ENCODE assay signal across 3 cellular contexts in the genomic region with DNA sequence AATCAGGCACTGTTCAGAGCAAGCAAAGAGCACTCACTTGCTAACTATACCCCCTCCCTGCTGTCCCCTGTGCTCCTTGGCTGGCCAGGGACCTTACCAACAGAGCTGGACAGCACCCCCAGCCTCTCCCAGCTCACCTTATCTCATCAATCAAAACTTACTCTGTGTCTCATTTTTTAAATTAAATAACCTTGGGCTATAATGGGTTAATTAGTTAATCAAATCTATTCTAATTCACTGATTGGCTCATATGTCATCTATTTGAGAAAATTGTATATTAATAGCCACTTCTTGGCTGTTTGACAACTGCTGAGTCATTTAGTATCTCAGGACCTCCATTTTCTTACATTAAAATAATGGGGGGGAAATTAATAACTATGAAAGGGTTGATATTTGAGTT.
A peak's percentile ranks its signal among the peaks of the same experiment; 100 is the strongest.
TF ChIP-seq lines count a peak whose summit lies in the region.

No MANE protein-coding gene starts in this region.

TF ChIP-seq in GM23338, 12 proteins besides CTCF, POLR2A, EP300 and RAD21 (continues in another document):
- TF ChIP-seq STAT1 (IDR thresholded peaks at IDR 0.05; ENCODE audit: unreplicated experiment) = no peak
- no peak for TF ChIP-seq POLR2AphosphoS5 (IDR thresholded peaks at IDR 0.05; ENCODE audit: low read depth)
- no peak for TF ChIP-seq NANOG (IDR thresholded peaks at IDR 0.05; ENCODE audit: borderline replicate concordance)
- TF ChIP-seq, protein P1, sequence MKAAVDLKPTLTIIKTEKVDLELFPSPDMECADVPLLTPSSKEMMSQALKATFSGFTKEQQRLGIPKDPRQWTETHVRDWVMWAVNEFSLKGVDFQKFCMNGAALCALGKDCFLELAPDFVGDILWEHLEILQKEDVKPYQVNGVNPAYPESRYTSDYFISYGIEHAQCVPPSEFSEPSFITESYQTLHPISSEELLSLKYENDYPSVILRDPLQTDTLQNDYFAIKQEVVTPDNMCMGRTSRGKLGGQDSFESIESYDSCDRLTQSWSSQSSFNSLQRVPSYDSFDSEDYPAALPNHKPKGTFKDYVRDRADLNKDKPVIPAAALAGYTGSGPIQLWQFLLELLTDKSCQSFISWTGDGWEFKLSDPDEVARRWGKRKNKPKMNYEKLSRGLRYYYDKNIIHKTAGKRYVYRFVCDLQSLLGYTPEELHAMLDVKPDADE (IDR thresholded peaks at IDR 0.05) = no peak
- TF ChIP-seq ZNF114 (CRISPR knock-in tag; IDR thresholded peaks at IDR 0.05) = no peak
- no peak for TF ChIP-seq ZNF331 (CRISPR knock-in tag; IDR thresholded peaks at IDR 0.05; ENCODE audit: low read depth)
- TF ChIP-seq EZH2 (IDR thresholded peaks at IDR 0.05; ENCODE audit: low read depth, unreplicated experiment) = no peak
- TF ChIP-seq CREB1 (CRISPR knock-in tag; IDR thresholded peaks at IDR 0.05; ENCODE audit: low read depth) = no peak

TF ChIP-seq in SK-N-SH treated with all-trans-retinoic acid at 6 μM for 48 hours, 23 proteins besides CTCF, POLR2A, EP300 and RAD21:
- TF ChIP-seq CSDC2 (CRISPR knock-in tag; IDR thresholded peaks at IDR 0.05) (no peak), TCF4 (CRISPR knock-in tag; IDR thresholded peaks at IDR 0.05; ENCODE audit: borderline replicate concordance) (peak; percentile 56), OSR1 (CRISPR knock-in tag; IDR thresholded peaks at IDR 0.05) (no peak), ISL1 (CRISPR knock-in tag; IDR thresholded peaks at IDR 0.05) (peak; percentile 85), TOX (CRISPR knock-in tag; IDR thresholded peaks at IDR 0.05; ENCODE audit: borderline replicate concordance) (no peak), BACH2 (CRISPR knock-in tag; IDR thresholded peaks at IDR 0.05; ENCODE audit: borderline replicate concordance) (peak; percentile 53; the same call in 1 of the 2 replicates), ZFP3 (CRISPR knock-in tag; IDR thresholded peaks at IDR 0.05) (peak; percentile 55; the same call in 1 of the 2 replicates)
- TF ChIP-seq, protein P2, sequence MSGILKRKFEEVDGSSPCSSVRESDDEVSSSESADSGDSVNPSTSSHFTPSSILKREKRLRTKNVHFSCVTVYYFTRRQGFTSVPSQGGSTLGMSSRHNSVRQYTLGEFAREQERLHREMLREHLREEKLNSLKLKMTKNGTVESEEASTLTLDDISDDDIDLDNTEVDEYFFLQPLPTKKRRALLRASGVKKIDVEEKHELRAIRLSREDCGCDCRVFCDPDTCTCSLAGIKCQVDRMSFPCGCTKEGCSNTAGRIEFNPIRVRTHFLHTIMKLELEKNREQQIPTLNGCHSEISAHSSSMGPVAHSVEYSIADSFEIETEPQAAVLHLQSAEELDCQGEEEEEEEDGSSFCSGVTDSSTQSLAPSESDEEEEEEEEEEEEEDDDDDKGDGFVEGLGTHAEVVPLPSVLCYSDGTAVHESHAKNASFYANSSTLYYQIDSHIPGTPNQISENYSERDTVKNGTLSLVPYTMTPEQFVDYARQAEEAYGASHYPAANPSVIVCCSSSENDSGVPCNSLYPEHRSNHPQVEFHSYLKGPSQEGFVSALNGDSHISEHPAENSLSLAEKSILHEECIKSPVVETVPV (CRISPR knock-in tag; IDR thresholded peaks at IDR 0.05) = peak; percentile 63; the same call in 1 of the 2 replicates
- TF ChIP-seq, protein P3, sequence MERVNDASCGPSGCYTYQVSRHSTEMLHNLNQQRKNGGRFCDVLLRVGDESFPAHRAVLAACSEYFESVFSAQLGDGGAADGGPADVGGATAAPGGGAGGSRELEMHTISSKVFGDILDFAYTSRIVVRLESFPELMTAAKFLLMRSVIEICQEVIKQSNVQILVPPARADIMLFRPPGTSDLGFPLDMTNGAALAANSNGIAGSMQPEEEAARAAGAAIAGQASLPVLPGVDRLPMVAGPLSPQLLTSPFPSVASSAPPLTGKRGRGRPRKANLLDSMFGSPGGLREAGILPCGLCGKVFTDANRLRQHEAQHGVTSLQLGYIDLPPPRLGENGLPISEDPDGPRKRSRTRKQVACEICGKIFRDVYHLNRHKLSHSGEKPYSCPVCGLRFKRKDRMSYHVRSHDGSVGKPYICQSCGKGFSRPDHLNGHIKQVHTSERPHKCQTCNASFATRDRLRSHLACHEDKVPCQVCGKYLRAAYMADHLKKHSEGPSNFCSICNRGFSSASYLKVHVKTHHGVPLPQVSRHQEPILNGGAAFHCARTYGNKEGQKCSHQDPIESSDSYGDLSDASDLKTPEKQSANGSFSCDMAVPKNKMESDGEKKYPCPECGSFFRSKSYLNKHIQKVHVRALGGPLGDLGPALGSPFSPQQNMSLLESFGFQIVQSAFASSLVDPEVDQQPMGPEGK (CRISPR knock-in tag; IDR thresholded peaks at IDR 0.05; ENCODE audit: borderline replicate concordance) = peak; percentile 64; the same call in 1 of the 2 replicates
- TF ChIP-seq, protein P4, sequence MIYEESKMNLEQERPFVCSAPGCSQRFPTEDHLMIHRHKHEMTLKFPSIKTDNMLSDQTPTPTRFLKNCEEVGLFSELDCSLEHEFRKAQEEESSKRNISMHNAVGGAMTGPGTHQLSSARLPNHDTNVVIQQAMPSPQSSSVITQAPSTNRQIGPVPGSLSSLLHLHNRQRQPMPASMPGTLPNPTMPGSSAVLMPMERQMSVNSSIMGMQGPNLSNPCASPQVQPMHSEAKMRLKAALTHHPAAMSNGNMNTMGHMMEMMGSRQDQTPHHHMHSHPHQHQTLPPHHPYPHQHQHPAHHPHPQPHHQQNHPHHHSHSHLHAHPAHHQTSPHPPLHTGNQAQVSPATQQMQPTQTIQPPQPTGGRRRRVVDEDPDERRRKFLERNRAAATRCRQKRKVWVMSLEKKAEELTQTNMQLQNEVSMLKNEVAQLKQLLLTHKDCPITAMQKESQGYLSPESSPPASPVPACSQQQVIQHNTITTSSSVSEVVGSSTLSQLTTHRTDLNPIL (CRISPR knock-in tag; IDR thresholded peaks at IDR 0.05; ENCODE audit: low read depth) = 0 out of 2 replicates have a peak, but pooled peaks have one; percentile 37
TF ChIP-seq in SK-N-SH treated with all-trans-retinoic acid at 6 μM for 48 hours: peak in this region for 7.

TF ChIP-seq in HepG2, 621 proteins besides CTCF, POLR2A, EP300 and RAD21:
- TF ChIP-seq ZNF329 (CRISPR knock-in tag; IDR thresholded peaks at IDR 0.05; ENCODE audit: low read depth) = no peak
- TF ChIP-seq ZNF33A (CRISPR knock-in tag; IDR thresholded peaks at IDR 0.05; ENCODE audit: borderline replicate concordance) = no peak
- no peak for TF ChIP-seq RFX5 (IDR thresholded peaks at IDR 0.05; ENCODE audit: low read depth, low read length)
- TF ChIP-seq ZBTB7B (CRISPR knock-in tag; IDR thresholded peaks at IDR 0.05) = no peak
- no peak for TF ChIP-seq BCL6 (CRISPR knock-in tag; IDR thresholded peaks at IDR 0.05)
- TF ChIP-seq, protein P5, sequence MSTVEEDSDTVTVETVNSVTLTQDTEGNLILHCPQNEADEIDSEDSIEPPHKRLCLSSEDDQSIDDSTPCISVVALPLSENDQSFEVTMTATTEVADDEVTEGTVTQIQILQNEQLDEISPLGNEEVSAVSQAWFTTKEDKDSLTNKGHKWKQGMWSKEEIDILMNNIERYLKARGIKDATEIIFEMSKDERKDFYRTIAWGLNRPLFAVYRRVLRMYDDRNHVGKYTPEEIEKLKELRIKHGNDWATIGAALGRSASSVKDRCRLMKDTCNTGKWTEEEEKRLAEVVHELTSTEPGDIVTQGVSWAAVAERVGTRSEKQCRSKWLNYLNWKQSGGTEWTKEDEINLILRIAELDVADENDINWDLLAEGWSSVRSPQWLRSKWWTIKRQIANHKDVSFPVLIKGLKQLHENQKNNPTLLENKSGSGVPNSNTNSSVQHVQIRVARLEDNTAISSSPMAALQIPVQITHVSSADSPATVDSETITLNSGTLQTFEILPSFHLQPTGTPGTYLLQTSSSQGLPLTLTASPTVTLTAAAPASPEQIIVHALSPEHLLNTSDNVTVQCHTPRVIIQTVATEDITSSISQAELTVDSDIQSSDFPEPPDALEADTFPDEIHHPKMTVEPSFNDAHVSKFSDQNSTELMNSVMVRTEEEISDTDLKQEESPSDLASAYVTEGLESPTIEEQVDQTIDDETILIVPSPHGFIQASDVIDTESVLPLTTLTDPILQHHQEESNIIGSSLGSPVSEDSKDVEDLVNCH (CRISPR knock-in tag; IDR thresholded peaks at IDR 0.05) = no peak
- TF ChIP-seq MAFF (IDR thresholded peaks at IDR 0.05; ENCODE audit: low read depth, low read length) = no peak
- no peak for TF ChIP-seq ZNF749 (CRISPR knock-in tag; IDR thresholded peaks at IDR 0.05; ENCODE audit: borderline replicate concordance)
- TF ChIP-seq SCMH1 (CRISPR knock-in tag; IDR thresholded peaks at IDR 0.05; ENCODE audit: borderline replicate concordance) = no peak
- TF ChIP-seq, protein P6, sequence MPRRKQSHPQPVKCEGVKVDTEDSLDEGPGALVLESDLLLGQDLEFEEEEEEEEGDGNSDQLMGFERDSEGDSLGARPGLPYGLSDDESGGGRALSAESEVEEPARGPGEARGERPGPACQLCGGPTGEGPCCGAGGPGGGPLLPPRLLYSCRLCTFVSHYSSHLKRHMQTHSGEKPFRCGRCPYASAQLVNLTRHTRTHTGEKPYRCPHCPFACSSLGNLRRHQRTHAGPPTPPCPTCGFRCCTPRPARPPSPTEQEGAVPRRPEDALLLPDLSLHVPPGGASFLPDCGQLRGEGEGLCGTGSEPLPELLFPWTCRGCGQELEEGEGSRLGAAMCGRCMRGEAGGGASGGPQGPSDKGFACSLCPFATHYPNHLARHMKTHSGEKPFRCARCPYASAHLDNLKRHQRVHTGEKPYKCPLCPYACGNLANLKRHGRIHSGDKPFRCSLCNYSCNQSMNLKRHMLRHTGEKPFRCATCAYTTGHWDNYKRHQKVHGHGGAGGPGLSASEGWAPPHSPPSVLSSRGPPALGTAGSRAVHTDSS (CRISPR knock-in tag; conservative IDR thresholded peaks at IDR 0.05) = no peak
- no peak for TF ChIP-seq PCBP2 (optimal IDR thresholded peaks at IDR 0.05; ENCODE audit: low read depth, low read length, poor library complexity, severe bottlenecking)
- TF ChIP-seq SNAI1 (CRISPR knock-in tag; IDR thresholded peaks at IDR 0.05; ENCODE audit: borderline replicate concordance) = no peak
- TF ChIP-seq ZBTB7A (CRISPR knock-in tag; IDR thresholded peaks at IDR 0.05) = no peak
- TF ChIP-seq, protein P7, sequence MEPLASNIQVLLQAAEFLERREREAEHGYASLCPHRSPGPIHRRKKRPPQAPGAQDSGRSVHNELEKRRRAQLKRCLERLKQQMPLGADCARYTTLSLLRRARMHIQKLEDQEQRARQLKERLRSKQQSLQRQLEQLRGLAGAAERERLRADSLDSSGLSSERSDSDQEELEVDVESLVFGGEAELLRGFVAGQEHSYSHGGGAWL (CRISPR knock-in tag; IDR thresholded peaks at IDR 0.05) = no peak
- no peak for TF ChIP-seq SP140L (CRISPR knock-in tag; IDR thresholded peaks at IDR 0.05; ENCODE audit: borderline replicate concordance)
- no peak for TF ChIP-seq KLF16 (CRISPR knock-in tag; IDR thresholded peaks at IDR 0.05)
- no peak for TF ChIP-seq RBAK (CRISPR knock-in tag; IDR thresholded peaks at IDR 0.05)
- no peak for TF ChIP-seq FIP1L1 (IDR thresholded peaks at IDR 0.05; ENCODE audit: borderline replicate concordance, insufficient read depth, low read depth, low read length)
- TF ChIP-seq, protein P8, sequence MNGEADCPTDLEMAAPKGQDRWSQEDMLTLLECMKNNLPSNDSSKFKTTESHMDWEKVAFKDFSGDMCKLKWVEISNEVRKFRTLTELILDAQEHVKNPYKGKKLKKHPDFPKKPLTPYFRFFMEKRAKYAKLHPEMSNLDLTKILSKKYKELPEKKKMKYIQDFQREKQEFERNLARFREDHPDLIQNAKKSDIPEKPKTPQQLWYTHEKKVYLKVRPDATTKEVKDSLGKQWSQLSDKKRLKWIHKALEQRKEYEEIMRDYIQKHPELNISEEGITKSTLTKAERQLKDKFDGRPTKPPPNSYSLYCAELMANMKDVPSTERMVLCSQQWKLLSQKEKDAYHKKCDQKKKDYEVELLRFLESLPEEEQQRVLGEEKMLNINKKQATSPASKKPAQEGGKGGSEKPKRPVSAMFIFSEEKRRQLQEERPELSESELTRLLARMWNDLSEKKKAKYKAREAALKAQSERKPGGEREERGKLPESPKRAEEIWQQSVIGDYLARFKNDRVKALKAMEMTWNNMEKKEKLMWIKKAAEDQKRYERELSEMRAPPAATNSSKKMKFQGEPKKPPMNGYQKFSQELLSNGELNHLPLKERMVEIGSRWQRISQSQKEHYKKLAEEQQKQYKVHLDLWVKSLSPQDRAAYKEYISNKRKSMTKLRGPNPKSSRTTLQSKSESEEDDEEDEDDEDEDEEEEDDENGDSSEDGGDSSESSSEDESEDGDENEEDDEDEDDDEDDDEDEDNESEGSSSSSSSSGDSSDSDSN (CRISPR knock-in tag; IDR thresholded peaks at IDR 0.05) = no peak
